Comparison of ENCODE assay signal across 25 cellular contexts in the genomic region with DNA sequence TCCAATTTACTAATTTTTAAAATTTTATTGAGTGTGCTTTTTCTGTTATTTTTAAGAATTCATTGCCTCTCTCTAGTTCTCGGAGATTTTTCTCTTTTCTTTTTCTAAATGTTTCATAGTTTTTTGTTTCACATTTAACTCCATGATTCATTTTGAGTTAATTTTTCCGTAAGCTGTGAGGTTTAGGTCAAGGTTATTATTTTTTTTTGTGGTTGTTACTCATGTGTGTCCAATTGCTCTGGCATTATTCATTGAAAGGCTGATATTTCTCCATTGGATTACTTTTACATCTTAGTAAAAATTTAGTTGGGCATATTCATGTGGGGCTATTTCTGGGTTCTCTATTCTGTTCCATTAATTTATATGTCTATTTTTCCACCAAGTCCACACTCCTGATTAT.
"Had no signal": no experiment of that assay in that cellular context is flagged by ENCODE, and none has a peak within 500 bp of the region (broad histone marks: within the 10 kb centered on the region; RNA-seq: fewer than 3 reads in every experiment).

No MANE protein-coding gene starts in this region.

- H3K79me2 ChIP-seq: parathyroid adenoma had no signal

- H3K36me3 Mint-ChIP-seq: memory B cell; natural killer cell; stimulated activated memory B cell treated with anti-CD40 and anti-IgM and Interleukin-4, amounts not matched to agents 10 μg/mL and 1 μg/mL and 100 μg/mL, for 72 hours had no signal

- H3K27me3 Mint-ChIP-seq: dendritic cell treated with granulocyte-macrophage colony-stimulating factor and Interleukin-4, amounts not matched to agents 40 ng/mL and 50 ng/mL, for 4 days; memory B cell; progenitor cell of endocrine pancreas; stimulated activated memory B cell treated with anti-CD40 and anti-IgM and Interleukin-4, amounts not matched to agents 10 μg/mL and 1 μg/mL and 100 μg/mL, for 72 hours had no signal

- H3K4me1 Mint-ChIP-seq: memory B cell; natural killer cell; stimulated activated memory B cell treated with anti-CD40 and anti-IgM and Interleukin-4, amounts not matched to agents 10 μg/mL and 1 μg/mL and 100 μg/mL, for 72 hours had no signal

- FAIRE-seq: frontal cortex, keratinocyte, urothelium cell line had no signal

- H3K27ac Mint-ChIP-seq: dendritic cell treated with granulocyte-macrophage colony-stimulating factor and Interleukin-4, amounts not matched to agents 40 ng/mL and 50 ng/mL, for 4 days; endodermal cell; memory B cell; natural killer cell; progenitor cell of endocrine pancreas; stimulated activated memory B cell treated with anti-CD40 and anti-IgM and Interleukin-4, amounts not matched to agents 10 μg/mL and 1 μg/mL and 100 μg/mL, for 72 hours had no signal

- H3K27me3 ChIP-seq: colonic mucosa, neutrophil, right atrium auricular region, spleen, tibial nerve, upper lobe of left lung had no signal

- DNase-seq: colonic mucosa; effector CD8-positive, alpha-beta T cell; endodermal cell; natural killer cell; spleen; stimulated activated CD4-positive, alpha-beta T cell treated with anti-CD3 and anti-CD28 coated beads, Interleukin-4, amount 100 ng/mL, for 4 hours; stimulated activated naive CD8-positive, alpha-beta T cell treated with anti-CD3 and anti-CD28 coated beads, Interleukin-15, Interleukin-2, amounts not matched to agents 100 U/mL and 50 U/mL, for 24 hours; upper lobe of left lung had no signal

- H3K27ac ChIP-seq: colonic mucosa, epithelial cell of prostate, neutrophil, parathyroid adenoma, right atrium auricular region, spleen, thoracic aorta, tibial nerve, upper lobe of left lung had no signal

- ATAC-seq: esophagus mucosa; left lobe of liver; natural killer cell; sciatic nerve; stimulated activated memory B cell treated with anti-CD40 and anti-IgM and Interleukin-4, amounts not matched to agents 10 μg/mL and 1 μg/mL and 100 μg/mL, for 72 hours; stimulated activated naive CD8-positive, alpha-beta T cell treated with anti-CD3 and anti-CD28 coated beads, Interleukin-15, Interleukin-2, amounts not matched to agents 100 U/mL and 50 U/mL, for 24 hours had no signal

- H3K4me3 Mint-ChIP-seq: dendritic cell treated with granulocyte-macrophage colony-stimulating factor and Interleukin-4, amounts not matched to agents 40 ng/mL and 50 ng/mL, for 4 days; endodermal cell; memory B cell; natural killer cell; stimulated activated memory B cell treated with anti-CD40 and anti-IgM and Interleukin-4, amounts not matched to agents 10 μg/mL and 1 μg/mL and 100 μg/mL, for 72 hours had no signal

- H2AFZ ChIP-seq: parathyroid adenoma had no signal

- H3K4me1 ChIP-seq: colonic mucosa, parathyroid adenoma, right atrium auricular region, spleen, tibial nerve, upper lobe of left lung had no signal

- H3K9me3 ChIP-seq: colonic mucosa, neutrophil, right atrium auricular region, thoracic aorta, tibial nerve, upper lobe of left lung had no signal

- H3K9me3 Mint-ChIP-seq: dendritic cell treated with granulocyte-macrophage colony-stimulating factor and Interleukin-4, amounts not matched to agents 40 ng/mL and 50 ng/mL, for 4 days; memory B cell; natural killer cell; stimulated activated memory B cell treated with anti-CD40 and anti-IgM and Interleukin-4, amounts not matched to agents 10 μg/mL and 1 μg/mL and 100 μg/mL, for 72 hours had no signal

- H3K9ac ChIP-seq: parathyroid adenoma had no signal

- H3K36me3 ChIP-seq: colonic mucosa, neutrophil, right atrium auricular region, spleen, thoracic aorta, tibial nerve, upper lobe of left lung had no signal

- H3K4me3 ChIP-seq: colonic mucosa, lung, right atrium auricular region, spleen, thoracic aorta, tibial nerve, upper lobe of left lung had no signal
